In genomic region chr1:113072757-113073456, GRCh38 we compare ENCODE assay signal across 8 cellular contexts. TPM values are rescaled to one million over a fixed set of nuclear protein-coding genes. Genes with fewer than 3 reads are reported as not detected.
A peak's percentile ranks its signal among the peaks of the same experiment; 100 is the strongest.
DNase-seq lines count a peak whose midpoint lies in the region; ATAC-seq and TF ChIP-seq lines count a peak whose summit lies in the region.

TSS of gene LRIG2 (plus strand) at chr1:113073198. CDS start at chr1:113073407, 209 bp downstream.

- peaks cover 16% of the 10 kb centered on the region for H3K36me3 Mint-ChIP-seq in activated B cell treated with CpG ODN at 0.5 μM for 24 hours (ENCODE audit: low read depth)
- H3K36me3 Mint-ChIP-seq in central memory CD8-positive, alpha-beta T cell (ENCODE audit: insufficient read depth): peaks cover 15% of the 10 kb centered on the region

- no peaks in the 10 kb centered on the region for H3K27me3 Mint-ChIP-seq in activated B cell treated with CpG ODN at 0.5 μM for 24 hours
- H3K27me3 Mint-ChIP-seq in central memory CD8-positive, alpha-beta T cell: no peaks in the 10 kb centered on the region

- POLR2A ChIA-PET in activated B cell treated with CpG ODN at 0.5 μM for 24 hours (lab: Charles Lee): interaction anchor here (0.6 to 2.4 kb wide), 17 partner anchors 14 to 1439 kb away, joined by 3 to 29 read pairs (median 5); partner anchors contain the start of genes HIPK1, PHTF1, PPM1J and RSBN1

- peaks cover 31% of the 10 kb centered on the region for H3K4me1 Mint-ChIP-seq in activated B cell treated with CpG ODN at 0.5 μM for 24 hours
- peaks cover 23% of the 10 kb centered on the region for H3K4me1 Mint-ChIP-seq in central memory CD8-positive, alpha-beta T cell

- CTCF ChIA-PET in activated B cell treated with CpG ODN at 0.5 μM for 24 hours (lab: Charles Lee): interaction anchor here (0.6 to 3.4 kb wide), 42 partner anchors 11 to 1213 kb away, joined by 3 to 36 read pairs (median 4); partner anchors contain the start of genes MOV10, PHTF1, PPM1J and SLC16A1

- intact Hi-C loops in activated B cell treated with CpG ODN at 0.5 μM for 24 hours (cut with micrococcal nuclease): loop anchor here (2.0 to 10.0 kb wide), 16 partner anchors 39 to 1682 kb away; partner anchors contain the start of genes BCAS2, CAPZA1, CSDE1 and HIPK1

- H3K4me3 Mint-ChIP-seq in activated B cell treated with CpG ODN at 0.5 μM for 24 hours: peak within 1 kb of the TSS; percentile 95
- peak within 1 kb of the TSS; percentile 100 for H3K4me3 Mint-ChIP-seq in central memory CD8-positive, alpha-beta T cell

- no peaks in the 10 kb centered on the region for H3K9me3 Mint-ChIP-seq in activated B cell treated with CpG ODN at 0.5 μM for 24 hours
- no peaks in the 10 kb centered on the region for H3K9me3 Mint-ChIP-seq in central memory CD8-positive, alpha-beta T cell

- peak; percentile 97 for DNase-seq in AG10803 (ENCODE audit: low read depth)
- DNase-seq in NCI-H345 (lab: John Stamatoyannopoulos, UW): peak; percentile 98
- DNase-seq in activated B cell treated with CpG ODN at 0.5 μM for 24 hours: peak; percentile 96
- DNase-seq in central memory CD8-positive, alpha-beta T cell (ENCODE audit: low spot score in 2 of 2): peak; percentile 96 to 97
- peak; percentile 98 for DNase-seq in iris pigment epithelial cell (ENCODE audit: low read depth)
- DNase-seq in stimulated activated CD4-positive, alpha-beta T cell treated with anti-CD3 and anti-CD28 coated beads, Interleukin-12 subunit alpha, Interleukin-12 subunit beta, amount 100 ng/mL, for 24 hours (ENCODE audit: low read depth in 2 of 2): peak; percentile 94 to 99

- H3K4me3 ChIP-seq in AG10803 (ENCODE audit: low read length): peak within 1 kb of the TSS; percentile 99

- ATAC-seq in GM19023 (IDR thresholded peaks at IDR 0.05; ENCODE audit: unreplicated experiment) (peak; percentile 96), HG03280 (IDR thresholded peaks at IDR 0.05; ENCODE audit: unreplicated experiment) (peak; percentile 96), activated B cell treated with CpG ODN at 0.5 μM for 24 hours (ENCODE audit: low read depth) (peak; percentile 96)
- peak; percentile 97 for ATAC-seq in central memory CD8-positive, alpha-beta T cell (replicated peaks; ENCODE audit: extremely low read depth, poor library complexity, severe bottlenecking)

- H3K27ac Mint-ChIP-seq in activated B cell treated with CpG ODN at 0.5 μM for 24 hours: peak within 1 kb of the TSS; percentile 95
- peak within 1 kb of the TSS; percentile 96 for H3K27ac Mint-ChIP-seq in central memory CD8-positive, alpha-beta T cell (ENCODE audit: low read depth)

- TF ChIP-seq CTCF in AG10803 (conservative IDR thresholded peaks at IDR 0.05; ENCODE audit: low read length) (peak; percentile 76), activated B cell treated with CpG ODN at 0.5 μM for 24 hours (IDR thresholded peaks at IDR 0.05) (peak; percentile 49)

RNA-seq across cellular contexts. Expression of gene LRIG2, which starts in this region (rescaled TPM):
- total RNA-seq in activated B cell treated with CpG ODN at 0.5 μM for 24 hours: 23.8 and 30.7 TPM in 2 replicates

Comparison
In these comparisons a context has a peak if more than half of its experiments do, and no peak if none do; other contexts are left out.
1. Peak in every context shown above with its lines: DNase-seq, ATAC-seq and H3K4me3 ChIP-seq.